1 cellular context compared by ENCODE assay signal in the genomic region with DNA sequence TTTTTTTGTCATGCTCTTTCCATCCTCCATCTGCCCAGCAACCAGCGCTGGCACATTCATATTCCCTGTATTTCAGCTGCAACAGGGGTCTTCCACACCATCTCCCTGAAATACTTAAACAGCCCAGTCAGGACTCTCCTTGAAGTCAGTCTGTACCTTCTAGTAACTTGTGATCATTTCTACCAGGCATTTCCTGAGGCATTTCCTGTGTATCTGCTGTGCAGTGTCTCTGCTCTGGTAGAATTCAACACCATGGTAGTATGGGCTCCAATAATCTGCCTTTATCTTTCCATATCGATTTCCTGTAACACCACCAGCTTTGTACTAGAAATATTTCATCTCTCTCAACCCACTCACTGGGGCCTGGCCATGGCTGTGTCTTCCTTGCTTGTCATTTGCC.
DNase-seq lines count a peak whose midpoint lies in the region; ATAC-seq lines count a peak whose summit lies in the region.
"Not testable (repeated sequence)": the region's sequence is repeated elsewhere in the genome, so short reads cannot be mapped to it uniquely, and the experiment has no call there.

No MANE protein-coding gene starts in this region.

- H3K36me3 Mint-ChIP-seq in T-helper 17 cell (ENCODE audit: low read depth) = not testable (repeated sequence)

- H3K9me3 ChIP-seq in T-helper 17 cell (ENCODE audit: control insufficient read depth, low read length, poor library complexity, severe bottlenecking) = not testable (repeated sequence)

- not testable (repeated sequence) for H3K4me3 Mint-ChIP-seq in T-helper 17 cell

- H3K4me1 Mint-ChIP-seq in T-helper 17 cell = not testable (repeated sequence)

- H3K27me3 Mint-ChIP-seq in T-helper 17 cell = not testable (repeated sequence)

- ATAC-seq in T-helper 17 cell = peak; percentile 56

- H3K27ac Mint-ChIP-seq in T-helper 17 cell = not testable (repeated sequence)

- not testable (repeated sequence) for DNase-seq in T-helper 17 cell
